16 cellular contexts compared by ENCODE assay signal in genomic region chr10:72031706-72032105, GRCh38. TPM values are rescaled to one million over a fixed set of nuclear protein-coding genes. Genes with fewer than 3 reads are reported as not detected.
DNase-seq lines count a peak whose midpoint lies in the region; TF ChIP-seq lines count a peak whose summit lies in the region.
"Had no signal": no experiment of that assay in that cellular context is flagged by ENCODE, and none has a peak within 500 bp of the region (broad histone marks: within the 10 kb centered on the region; RNA-seq: fewer than 3 reads in every experiment).

No MANE protein-coding gene starts in this region.

- no peak overlapping the region for H3K4me3 ChIP-seq in left ventricle myocardium inferior
- H3K4me3 ChIP-seq in HEK293 (ENCODE audit: low read depth, low read length): no peak overlapping the region
- no peak overlapping the region for H3K4me3 ChIP-seq in ovary
- peak overlapping the region in 1 of 2 donors; percentile 24 for H3K4me3 ChIP-seq in testis
- H3K4me3 ChIP-seq: BLaER1 treated with 17β-estradiol and CSF1 and Interleukin-3, amounts not matched to agents 10 nM and 100 nM; GM12878; GM23248 had no signal

- TF ChIP-seq CTCF in left ventricle myocardium inferior (IDR thresholded peaks at IDR 0.05; ENCODE audit: borderline replicate concordance) (no peak), HEK293 (tag by site-specific recombination; IDR thresholded peaks at IDR 0.05) (no peak), ovary (IDR thresholded peaks at IDR 0.05) (no peak), testis (IDR thresholded peaks at IDR 0.05) (no peak)

- DNase-seq in left ventricle myocardium inferior (no peak), cardiac septum (ENCODE audit: low spot score) (no peak), ovary (no peak), testis (no peak), DMS114 treated with DMSO at 0.1 percent for 48 hours (lab: John Stamatoyannopoulos, UW; ENCODE audit: unreplicated experiment) (no peak)
- no peak for DNase-seq in activated CD8-positive, alpha-beta memory T cell treated with anti-CD3 and anti-CD28 coated beads for 24 hours
- DNase-seq: 8988T; AML-193; Calu3; CD4-positive, CD25-positive, alpha-beta regulatory T cell; DMS 273 treated with DMSO at 0.1 percent for 48 hours; DMS79; GM23248 had no signal

- TF ChIP-seq EP300 in ovary (IDR thresholded peaks at IDR 0.05): no peak

- peak overlapping the region; percentile 84 for H3K27ac ChIP-seq in left ventricle myocardium inferior (replicated peaks)
- H3K27ac ChIP-seq in HEK293 (ENCODE audit: extremely low read depth, low read depth, low read length): no peak overlapping the region
- peak overlapping the region; percentile 74 to 75 for H3K27ac ChIP-seq in ovary
- H3K27ac ChIP-seq in testis: peak overlapping the region; percentile 80 to 92
- H3K27ac ChIP-seq: BLaER1 treated with 17β-estradiol and CSF1 and Interleukin-3, amounts not matched to agents 10 nM and 100 nM; GM23248 had no signal

- no peak for TF ChIP-seq POLR2A in ovary (IDR thresholded peaks at IDR 0.05)
- no peak for TF ChIP-seq POLR2A in testis (IDR thresholded peaks at IDR 0.05)

- H3K4me1 ChIP-seq in left ventricle myocardium inferior (peaks cover 52% of the 10 kb centered on the region), HEK293 (ENCODE audit: control insufficient read depth, insufficient read depth, low read length) (peaks cover 7% of the 10 kb centered on the region; the same call in 1 of the 2 replicates), ovary (ENCODE audit: insufficient read depth) (peaks cover 17% of the 10 kb centered on the region), testis (peaks cover 76% of the 10 kb centered on the region)

- intact Hi-C loops in left ventricle myocardium inferior (cut with micrococcal nuclease): no loop called here
- intact Hi-C loops in cardiac septum (cut with DNase I): no loop called here
- intact Hi-C loops in ovary (cut with DNase I): loop anchor here in 1 of 4 donors (5.0 kb wide), 1 partner anchor 64 kb away; no protein-coding TSS in a partner anchor
- intact Hi-C loops in testis (cut with DNase I; ENCODE audit: low total_unique reads): no loop called here

- no peaks in the 10 kb centered on the region for H3K36me3 ChIP-seq in left ventricle myocardium inferior
- no peaks in the 10 kb centered on the region for H3K36me3 ChIP-seq in HEK293 (ENCODE audit: control insufficient read depth in 2 of 2, insufficient read depth in 1 of 2, low read length in 2 of 2)
- H3K36me3 ChIP-seq in ovary: no peaks in the 10 kb centered on the region
- no peaks in the 10 kb centered on the region for H3K36me3 ChIP-seq in testis (ENCODE audit: low read depth, missing control alignments)
- H3K36me3 ChIP-seq: BLaER1 treated with 17β-estradiol and CSF1 and Interleukin-3, amounts not matched to agents 10 nM and 100 nM had no signal

- WGBS in ovary, 3 donors: 82 to 88% (median 84%) methylated on average over 10 of the region's 10 CpGs
- 78 to 84% methylated on average over 9 to 10 of the region's 10 CpGs for WGBS in testis, 2 donors

- H3K27me3 ChIP-seq in left ventricle myocardium inferior (ENCODE audit: low read depth) (no peaks in the 10 kb centered on the region), ovary (no peaks in the 10 kb centered on the region), testis (no peaks in the 10 kb centered on the region)
- H3K27me3 ChIP-seq: BLaER1 treated with 17β-estradiol and CSF1 and Interleukin-3, amounts not matched to agents 10 nM and 100 nM had no signal

- POLR2A ChIA-PET in HEK293 (lab: Yijun Ruan, JAX): no interaction called here

- H3K9me3 ChIP-seq in left ventricle myocardium inferior (replicated peaks): no peaks in the 10 kb centered on the region
- H3K9me3 ChIP-seq in HEK293 (ENCODE audit: control insufficient read depth, insufficient read depth, low read depth, low read length): no peaks in the 10 kb centered on the region
- H3K9me3 ChIP-seq in ovary: no peaks in the 10 kb centered on the region
- H3K9me3 ChIP-seq in testis: no peaks in the 10 kb centered on the region
- H3K9me3 ChIP-seq: BLaER1 treated with 17β-estradiol and CSF1 and Interleukin-3, amounts not matched to agents 10 nM and 100 nM had no signal

- CTCF ChIA-PET in HEK293 (lab: Yijun Ruan, JAX): interaction anchor here (1.1 to 2.5 kb wide), 3 partner anchors 17 to 135 kb away, joined by 5 to 8 read pairs (median 7); no protein-coding TSS in a partner anchor

TF ChIP-seq in HEK293, 187 proteins besides CTCF, POLR2A, EP300 and RAD21:
- TF ChIP-seq ZFHX2 (tag by site-specific recombination; conservative IDR thresholded peaks at IDR 0.05): no peak
- 0 out of 2 replicates have a peak, but pooled peaks have one; percentile 25 for TF ChIP-seq ZNF121 (tag by site-specific recombination; IDR thresholded peaks at IDR 0.05)

RNA-seq across cellular contexts. Expression of gene SPOCK2, which starts 56.6 kb away (rescaled TPM):
- total RNA-seq in left ventricle myocardium inferior (8.6 TPM), cardiac septum (7.5 TPM), ovary (10 to 100 TPM in 3 of 7 donors, 1 to 10 TPM in 4; 1.4 to 77.7 (median 8.7) TPM), testis (100 to 1,000 TPM; 113 to 212 TPM)
- polyA plus RNA-seq in ovary (10 to 100 TPM in 1 of 2 donors, 1 to 10 TPM in 1; 1.7 to 27.1 TPM), testis (ENCODE audit: insufficient read depth, low read depth, low replicate concordance) (73.6 TPM)
- total RNA-seq: GM23248 had no signal
